In genomic region chr2:74439373-74440004, GRCh38 we compare ENCODE assay signal across 9 cellular contexts. TPM values are rescaled to one million over a fixed set of nuclear protein-coding genes. Genes with fewer than 3 reads are reported as not detected.
DNase-seq lines count a peak whose midpoint lies in the region; ATAC-seq and TF ChIP-seq lines count a peak whose summit lies in the region.
"Had no signal": no experiment of that assay in that cellular context is flagged by ENCODE, and none has a peak within 500 bp of the region (broad histone marks: within the 10 kb centered on the region; RNA-seq: fewer than 3 reads in every experiment).

No MANE protein-coding gene starts in this region.

- no peaks in the 10 kb centered on the region for H3K9me3 ChIP-seq in CD8-positive, alpha-beta memory T cell (ENCODE audit: low read length)
- no peaks in the 10 kb centered on the region for H3K9me3 ChIP-seq in parathyroid adenoma (ENCODE audit: control insufficient read depth, low read length)

- no peaks in the 10 kb centered on the region for H3K36me3 ChIP-seq in CD8-positive, alpha-beta memory T cell (ENCODE audit: insufficient read depth, low read length)
- no peaks in the 10 kb centered on the region for H3K36me3 ChIP-seq in parathyroid adenoma (ENCODE audit: control insufficient read depth, insufficient read depth, low read length)

- ATAC-seq in GM18502 (IDR thresholded peaks at IDR 0.05; ENCODE audit: poor library complexity, unreplicated experiment) = no peak

- CTCF ChIA-PET in CD8-positive, alpha-beta memory T cell (lab: Charles Lee) = interaction anchor here (1.0 kb wide), 2 partner anchors 43 to 190 kb away, joined by 3 read pairs; partner anchors contain the start of genes CCDC142 and TTC31
- CTCF ChIA-PET in RWPE1 (lab: Yijun Ruan, JAX) = interaction anchor here (0.6 to 1.0 kb wide), 2 partner anchors 12 to 15 kb away, joined by 3 read pairs; partner anchors contain the start of gene INO80B

- peak overlapping the region in 1 of 7 donors; percentile 20 for H3K4me3 Mint-ChIP-seq in CD8-positive, alpha-beta memory T cell
- no peak overlapping the region for H3K4me3 Mint-ChIP-seq in T-helper 2 cell treated with Interferon-gamma antibody and Interleukin-4, amounts not matched to agents 5 μg/mL and 100 μg/mL, for 36 hours

- peaks cover 10% of the 10 kb centered on the region for H3K79me2 ChIP-seq in parathyroid adenoma

- peak overlapping the region in 2 of 8 donors; percentile 45 to 58 for H3K27ac Mint-ChIP-seq in CD8-positive, alpha-beta memory T cell
- H3K27ac Mint-ChIP-seq in T-helper 2 cell treated with Interferon-gamma antibody and Interleukin-4, amounts not matched to agents 5 μg/mL and 100 μg/mL, for 36 hours = no peak overlapping the region

- peaks cover 6 to 20% (median 8%) of the 10 kb centered on the region in 3 donors for H3K4me1 Mint-ChIP-seq in CD8-positive, alpha-beta memory T cell
- peaks cover 2% of the 10 kb centered on the region for H3K4me1 Mint-ChIP-seq in T-helper 2 cell treated with Interferon-gamma antibody and Interleukin-4, amounts not matched to agents 5 μg/mL and 100 μg/mL, for 36 hours (ENCODE audit: low read depth)

- DNase-seq in CD8-positive, alpha-beta memory T cell = no peak
- no peak for DNase-seq in RWPE1 (ENCODE audit: low spot score)
- DNase-seq in fibroblast of mammary gland (ENCODE audit: low read depth) = no peak
- DNase-seq in T-helper 2 cell treated with Interferon-gamma antibody and Interleukin-4, amounts not matched to agents 5 μg/mL and 100 μg/mL, for 36 hours (ENCODE audit: low spot score) = no peak
- DNase-seq in HCEC 1CT = no peak
- DNase-seq in effector CD8-positive, alpha-beta T cell (lab: John Stamatoyannopoulos, UW) = no peak
- DNase-seq: activated CD4-positive, CD25-positive, alpha-beta regulatory T cell had no signal

- H2AFZ ChIP-seq in parathyroid adenoma = peak overlapping the region; percentile 99

- POLR2A ChIA-PET in CD8-positive, alpha-beta memory T cell (lab: Charles Lee) = no interaction called here
- POLR2A ChIA-PET in RWPE1 (lab: Yijun Ruan, JAX; ENCODE audit: low non-redundant PET) = interaction anchor here (1.4 kb wide), 1 partner anchor 19 kb away, joined by 5 read pairs; the partner anchor contains the start of gene WBP1

- peaks cover 24 to 29% of the 10 kb centered on the region in 2 donors for H3K27me3 Mint-ChIP-seq in CD8-positive, alpha-beta memory T cell
- peaks cover 39% of the 10 kb centered on the region for H3K27me3 Mint-ChIP-seq in T-helper 2 cell treated with Interferon-gamma antibody and Interleukin-4, amounts not matched to agents 5 μg/mL and 100 μg/mL, for 36 hours (ENCODE audit: low read depth)

- no peak for TF ChIP-seq CTCF in RWPE1 (conservative IDR thresholded peaks at IDR 0.05; ENCODE audit: low read depth)
- no peak for TF ChIP-seq CTCF in fibroblast of mammary gland (conservative IDR thresholded peaks at IDR 0.05; ENCODE audit: control insufficient read depth, insufficient read depth, low read depth, low read length)
- no peak for TF ChIP-seq CTCF in parathyroid adenoma (IDR thresholded peaks at IDR 0.05)

- H3K27me3 ChIP-seq in CD8-positive, alpha-beta memory T cell (ENCODE audit: insufficient read depth, low read length, poor library complexity, severe bottlenecking) = peaks cover 26% of the 10 kb centered on the region
- H3K27me3 ChIP-seq in parathyroid adenoma (ENCODE audit: control insufficient read depth, insufficient read depth, low read length) = no peaks in the 10 kb centered on the region

- peaks cover 0 to 2% (median 0%) of the 10 kb centered on the region in 5 donors for H3K9me3 Mint-ChIP-seq in CD8-positive, alpha-beta memory T cell
- H3K9me3 Mint-ChIP-seq in T-helper 2 cell treated with Interferon-gamma antibody and Interleukin-4, amounts not matched to agents 5 μg/mL and 100 μg/mL, for 36 hours = no peaks in the 10 kb centered on the region

- H3K9ac ChIP-seq in parathyroid adenoma = no peak overlapping the region

- H3K4me2 ChIP-seq in parathyroid adenoma (ENCODE audit: low read length) = peak overlapping the region; percentile 95

- H3K27ac ChIP-seq in CD8-positive, alpha-beta memory T cell (ENCODE audit: low read depth, low read length) = peak overlapping the region; percentile 38
- H3K27ac ChIP-seq in RWPE1 = peak overlapping the region; percentile 94
- peak overlapping the region; percentile 88 for H3K27ac ChIP-seq in parathyroid adenoma

- H3K4me3 ChIP-seq in CD8-positive, alpha-beta memory T cell (ENCODE audit: low read length) = no peak overlapping the region
- H3K4me3 ChIP-seq in fibroblast of mammary gland (ENCODE audit: control insufficient read depth, low read depth, low read length) = peak overlapping the region; percentile 57
- H3K4me3 ChIP-seq in parathyroid adenoma (ENCODE audit: low read depth, low read length) = peak overlapping the region; percentile 87

- no peaks in the 10 kb centered on the region for H3K36me3 Mint-ChIP-seq in CD8-positive, alpha-beta memory T cell
- peaks cover 1% of the 10 kb centered on the region for H3K36me3 Mint-ChIP-seq in T-helper 2 cell treated with Interferon-gamma antibody and Interleukin-4, amounts not matched to agents 5 μg/mL and 100 μg/mL, for 36 hours (ENCODE audit: low read depth)

- H3K4me1 ChIP-seq in CD8-positive, alpha-beta memory T cell (ENCODE audit: insufficient read depth, low read length) = peaks cover 8% of the 10 kb centered on the region
- H3K4me1 ChIP-seq in parathyroid adenoma = peaks cover 8% of the 10 kb centered on the region

RNA-seq across cellular contexts. Expression of gene RTKN, which starts 2.2 kb away (rescaled TPM):
- 1 to 10 TPM; 1.1 to 1.4 TPM for total RNA-seq in CD8-positive, alpha-beta memory T cell
- 1.2 TPM for polyA plus RNA-seq in CD8-positive, alpha-beta memory T cell

RNA-seq across cellular contexts. Expression of gene INO80B, which starts 15.4 kb away (rescaled TPM):
- 10 to 100 TPM; 44.1 to 44.3 TPM for total RNA-seq in CD8-positive, alpha-beta memory T cell
- 7.6 TPM for polyA plus RNA-seq in CD8-positive, alpha-beta memory T cell

RNA-seq across cellular contexts. Expression of gene WDR54, which starts 18.0 kb away (rescaled TPM):
- total RNA-seq in CD8-positive, alpha-beta memory T cell = 10 to 100 TPM; 75.5 to 86.6 TPM
- polyA plus RNA-seq in CD8-positive, alpha-beta memory T cell = 55.5 TPM

RNA-seq across cellular contexts. Expression of gene C2orf81, which starts 18.1 kb away (rescaled TPM):
- total RNA-seq in CD8-positive, alpha-beta memory T cell = 1 to 10 TPM; 2.7 to 3.2 TPM
- 2.6 TPM for polyA plus RNA-seq in CD8-positive, alpha-beta memory T cell

RNA-seq across cellular contexts. Expression of gene WBP1, which starts 18.7 kb away (rescaled TPM):
- 10 to 100 TPM; 31.2 to 31.6 TPM for total RNA-seq in CD8-positive, alpha-beta memory T cell
- 37.0 TPM for polyA plus RNA-seq in CD8-positive, alpha-beta memory T cell

Comparison
In these comparisons a context has a peak if more than half of its experiments do, and no peak if none do; other contexts are left out.
1. H3K27ac ChIP-seq: peak in every context shown above with its lines; median percentile 94 in RWPE1; 88 in parathyroid adenoma; 38 in CD8-positive, alpha-beta memory T cell.